ENCODE assay signal across 19 cellular contexts in genomic region chr15:58505581-58505980, GRCh38.
DNase-seq lines count a peak whose midpoint lies in the region; ATAC-seq and TF ChIP-seq lines count a peak whose summit lies in the region.
"Had no signal": no experiment of that assay in that cellular context is flagged by ENCODE, and none has a peak within 500 bp of the region (broad histone marks: within the 10 kb centered on the region; RNA-seq: fewer than 3 reads in every experiment).

No MANE protein-coding gene starts in this region.

- dilution Hi-C loops in IMR-90 (cut with HindIII; ENCODE audit: low sequenced_read_pairs, unreplicated experiment): no loop called here

- H3K14ac ChIP-seq in IMR-90 (replicated peaks; ENCODE audit: low read depth, low read length): peak overlapping the region; percentile 89

- TF ChIP-seq POLR2A in IMR-90 (IDR thresholded peaks at IDR 0.05; ENCODE audit: low read depth, low read length): no peak

- H3K4me3 Mint-ChIP-seq in Calu3 (ENCODE audit: low read depth, unreplicated experiment) (no peak overlapping the region), GM23338 (no peak overlapping the region)
- H3K4me3 Mint-ChIP-seq in central memory CD8-positive, alpha-beta T cell: no peak overlapping the region
- H3K4me3 Mint-ChIP-seq in naive thymus-derived CD8-positive, alpha-beta T cell: peak overlapping the region in 4 of 10 donors; percentile 0 to 60 (median 24)

- peak overlapping the region; percentile 81; the same call in 1 of the 2 replicates for H2AK5ac ChIP-seq in IMR-90 (ENCODE audit: low read depth, low read length)

- peaks cover 7% of the 10 kb centered on the region; the same call in 1 of the 2 replicates for H3K9me1 ChIP-seq in IMR-90 (ENCODE audit: insufficient read depth, low read length)

- H3K23ac ChIP-seq in IMR-90 (ENCODE audit: low read depth, low read length): 0 out of 2 replicates have a peak overlapping the region, but pooled peaks have one; percentile 73

- ATAC-seq in IMR-90 (ENCODE audit: low read depth) (peak; percentile 29), GM23338 (no peak)
- no peak for ATAC-seq in central memory CD8-positive, alpha-beta T cell (replicated peaks; ENCODE audit: extremely low read depth, poor library complexity, severe bottlenecking)
- ATAC-seq in naive thymus-derived CD8-positive, alpha-beta T cell: peak in 1 of 2 donors; percentile 10

- DNase-seq in Calu3 (no peak), IMR-90 (peak; percentile 39), hepatic stellate cell (ENCODE audit: low spot score) (no peak), foreskin melanocyte (no peak), GM23338 (ENCODE audit: low spot score) (no peak)
- no peak for DNase-seq in central memory CD8-positive, alpha-beta T cell (ENCODE audit: low spot score in 2 of 2)
- no peak for DNase-seq in naive thymus-derived CD8-positive, alpha-beta T cell
- DNase-seq: activated effector memory CD4-positive, alpha-beta T cell treated with anti-CD3 and anti-CD28 coated beads, Interleukin-2, amount 50 U/mL, for 16 hours; cortex of kidney; DND-41; KG1; kidney glomerular epithelial cell; NCI-H1417; NCI-H2227 treated with DMSO at 0.1 percent for 48 hours; NK-92 treated with Interleukin-12 subunit alpha and Interleukin-12 subunit beta, amount 100 ng/mL, for 24 hours; T-helper 2 cell; tibial artery had no signal

- H3K4me2 ChIP-seq in IMR-90 (ENCODE audit: low read depth, low read length) (no peak overlapping the region), GM23338 (no peak overlapping the region)

- H3K36me3 ChIP-seq in IMR-90 (ENCODE audit: control insufficient read depth, insufficient read depth, low read length) (no peaks in the 10 kb centered on the region), GM23338 (ENCODE audit: insufficient read depth) (no peaks in the 10 kb centered on the region)
- H3K36me3 ChIP-seq: ascending aorta, tibial artery had no signal

- peak overlapping the region; percentile 12 for H2BK5ac ChIP-seq in IMR-90 (ENCODE audit: low read depth, low read length, poor library complexity, severe bottlenecking)

- no peak for TF ChIP-seq RAD21 in IMR-90 (IDR thresholded peaks at IDR 0.05; ENCODE audit: low read length)

- no peak overlapping the region for H4K5ac ChIP-seq in IMR-90 (ENCODE audit: low read depth, low read length)

- H3K27ac Mint-ChIP-seq in Calu3 (ENCODE audit: unreplicated experiment) (peak overlapping the region; percentile 33), GM23338 (no peak overlapping the region)
- H3K27ac Mint-ChIP-seq in central memory CD8-positive, alpha-beta T cell (ENCODE audit: low read depth): peak overlapping the region; percentile 42
- peak overlapping the region in 7 of 10 donors; percentile 3 to 91 (median 86) for H3K27ac Mint-ChIP-seq in naive thymus-derived CD8-positive, alpha-beta T cell

- POLR2A ChIA-PET in IMR-90 (lab: Charles Lee; ENCODE audit: unreplicated experiment): no interaction called here
- POLR2A ChIA-PET in naive thymus-derived CD8-positive, alpha-beta T cell (lab: Charles Lee): interaction anchor here (0.8 to 1.6 kb wide), 5 partner anchors 10 to 21 kb away, joined by 3 to 5 read pairs (median 4); no protein-coding TSS in a partner anchor

- H4K8ac ChIP-seq in IMR-90 (ENCODE audit: low read depth in 2 of 2, low read length in 2 of 2): no peak overlapping the region; a peak in 1 of 4 replicates

- 93% methylated on average over 2 of the region's 7 CpGs; no CpG with 5 or more reads in 1 of the 2 experiments for WGBS in IMR-90 (ENCODE audit: extremely low coverage in 2 of 2, insufficient read length in 1 of 2), 2 experiments

- peaks cover 24% of the 10 kb centered on the region for H3K4me1 Mint-ChIP-seq in Calu3 (ENCODE audit: low read depth, unreplicated experiment)
- peaks cover 26% of the 10 kb centered on the region for H3K4me1 Mint-ChIP-seq in central memory CD8-positive, alpha-beta T cell
- peaks cover 16 to 32% (median 26%) of the 10 kb centered on the region in 4 donors for H3K4me1 Mint-ChIP-seq in naive thymus-derived CD8-positive, alpha-beta T cell
- H3K4me1 Mint-ChIP-seq in GM23338: peaks cover 7% of the 10 kb centered on the region; the same call in 2 of the 3 replicates

- H2BK15ac ChIP-seq in IMR-90 (ENCODE audit: low read depth, low read length): peak overlapping the region; percentile 82; the same call in 2 of the 3 replicates

- H2AK9ac ChIP-seq in IMR-90 (replicated peaks; ENCODE audit: low read depth, low read length, poor library complexity): peak overlapping the region; percentile 7

- BruUV-seq in Calu3 (replicated peaks; lab: Mats Ljungman, UMichigan) (no TSS peak), IMR-90 (replicated peaks; lab: Mats Ljungman, UMichigan) (no TSS peak)

- peak overlapping the region; percentile 69 for H2BK20ac ChIP-seq in IMR-90 (ENCODE audit: low read depth, low read length)

- H4K20me1 ChIP-seq in IMR-90 (ENCODE audit: insufficient read depth, low read length) (no peaks in the 10 kb centered on the region), GM23338 (replicated peaks; ENCODE audit: insufficient read depth) (no peaks in the 10 kb centered on the region)

- peak overlapping the region; percentile 71 for H2BK120ac ChIP-seq in IMR-90 (ENCODE audit: low read depth, low read length)

- no peaks in the 10 kb centered on the region for H3K79me2 ChIP-seq in GM23338 (replicated peaks; ENCODE audit: insufficient read depth)
- H3K79me2 ChIP-seq: parathyroid adenoma had no signal

- H3K4me1 ChIP-seq in IMR-90 (ENCODE audit: control insufficient read depth, insufficient read depth, low read length) (0 out of 2 replicates have a peak, but pooled peaks cover 2% of the 10 kb centered on the region), GM23338 (ENCODE audit: insufficient read depth) (no peaks in the 10 kb centered on the region)
- H3K4me1 ChIP-seq: parathyroid adenoma had no signal

- peak overlapping the region; percentile 54 for H2AFZ ChIP-seq in IMR-90 (replicated peaks; ENCODE audit: low read length, poor library complexity)
- no peak overlapping the region for H2AFZ ChIP-seq in GM23338
- H2AFZ ChIP-seq: parathyroid adenoma had no signal

- TF ChIP-seq CTCF in Calu3 (IDR thresholded peaks at IDR 0.05; ENCODE audit: unreplicated experiment) (no peak), IMR-90 (conservative IDR thresholded peaks at IDR 0.05; ENCODE audit: low read depth, low read length) (no peak), GM23338 (conservative IDR thresholded peaks at IDR 0.05; ENCODE audit: low read depth in 2 of 2) (no peak)

- H3K27me3 Mint-ChIP-seq in Calu3 (ENCODE audit: unreplicated experiment) (no peaks in the 10 kb centered on the region), GM23338 (ENCODE audit: insufficient read depth, low read depth, poor library complexity) (peaks cover 4% of the 10 kb centered on the region)
- H3K27me3 Mint-ChIP-seq in central memory CD8-positive, alpha-beta T cell: no peaks in the 10 kb centered on the region
- H3K27me3 Mint-ChIP-seq in naive thymus-derived CD8-positive, alpha-beta T cell: no peaks in the 10 kb centered on the region

- CTCF ChIA-PET in Calu3 (lab: Charles Lee): interaction anchor here (0.6 to 1.5 kb wide), 3 partner anchors 12 to 244 kb away, joined by 3 to 5 read pairs (median 3); no protein-coding TSS in a partner anchor
- CTCF ChIA-PET in IMR-90 (lab: Yijun Ruan, JAX): interaction anchor here (0.5 kb wide), 1 partner anchor 109 kb away, joined by 3 read pairs; no protein-coding TSS in a partner anchor

- H3K27ac ChIP-seq in IMR-90 (ENCODE audit: insufficient read depth, low read length) (no peak overlapping the region), GM23338 (ENCODE audit: low read depth) (no peak overlapping the region)
- H3K27ac ChIP-seq: ascending aorta, parathyroid adenoma, tibial artery had no signal

- H3K79me1 ChIP-seq in IMR-90 (ENCODE audit: low read depth in 1 of 2, low read length in 2 of 2): no peaks in the 10 kb centered on the region

- H3K9ac ChIP-seq in IMR-90 (ENCODE audit: low read depth, low read length): no peak overlapping the region
- H3K9ac ChIP-seq: parathyroid adenoma had no signal

- H3K9me3 ChIP-seq in IMR-90 (ENCODE audit: control insufficient read depth, insufficient read depth, low read length): no peaks in the 10 kb centered on the region
- H3K9me3 ChIP-seq: ascending aorta, tibial artery had no signal

- H3F3A ChIP-seq in GM23338 (replicated peaks; ENCODE audit: low read depth): no peaks in the 10 kb centered on the region

- peak overlapping the region; percentile 14; the same call in 1 of the 2 replicates for H4K91ac ChIP-seq in IMR-90 (ENCODE audit: insufficient read depth, low read depth, low read length)

- H3K36me3 Mint-ChIP-seq in Calu3 (ENCODE audit: insufficient read depth, unreplicated experiment) (no peaks in the 10 kb centered on the region), GM23338 (ENCODE audit: low read depth) (no peaks in the 10 kb centered on the region)
- no peaks in the 10 kb centered on the region for H3K36me3 Mint-ChIP-seq in central memory CD8-positive, alpha-beta T cell (ENCODE audit: insufficient read depth)
- no peaks in the 10 kb centered on the region for H3K36me3 Mint-ChIP-seq in naive thymus-derived CD8-positive, alpha-beta T cell

- H3K9me3 Mint-ChIP-seq in Calu3 (ENCODE audit: low read depth, unreplicated experiment) (no peaks in the 10 kb centered on the region), GM23338 (no peaks in the 10 kb centered on the region)
- H3K9me3 Mint-ChIP-seq in central memory CD8-positive, alpha-beta T cell: no peaks in the 10 kb centered on the region
- H3K9me3 Mint-ChIP-seq in naive thymus-derived CD8-positive, alpha-beta T cell: peaks cover 0 to 2% (median 0%) of the 10 kb centered on the region in 9 donors

- no peaks in the 10 kb centered on the region for H3K9me2 ChIP-seq in GM23338 (ENCODE audit: insufficient read depth)

- H3K27me3 ChIP-seq in IMR-90 (ENCODE audit: control insufficient read depth, insufficient read depth, low read length) (no peaks in the 10 kb centered on the region), GM23338 (ENCODE audit: insufficient read depth) (no peaks in the 10 kb centered on the region)
- H3K27me3 ChIP-seq: ascending aorta, tibial artery had no signal

- H3K18ac ChIP-seq in IMR-90 (ENCODE audit: low read depth, low read length): peak overlapping the region; percentile 32; the same call in 1 of the 2 replicates

- intact Hi-C loops in Calu3 (cut with micrococcal nuclease; ENCODE audit: unreplicated experiment) (no loop called here), IMR-90 (cut with micrococcal nuclease) (no loop called here)

- H3K56ac ChIP-seq in IMR-90 (ENCODE audit: extremely low read depth, insufficient read depth, low read length): no peak overlapping the region

- in situ Hi-C loops in IMR-90 (cut with MboI; ENCODE audit: low sequenced_read_pairs): no loop called here

- peak overlapping the region; percentile 65 for H3K4ac ChIP-seq in IMR-90 (ENCODE audit: low read depth, low read length)

- H3K4me3 ChIP-seq in IMR-90 (ENCODE audit: insufficient read depth, low read depth, low read length) (no peak overlapping the region), GM23338 (no peak overlapping the region)
- H3K4me3 ChIP-seq: ascending aorta, tibial artery had no signal

TF ChIP-seq in IMR-90, 13 proteins besides CTCF, POLR2A, EP300 and RAD21 (continues in another document):
- TF ChIP-seq MAZ (IDR thresholded peaks at IDR 0.05; ENCODE audit: borderline replicate concordance, low read depth, low read length): no peak
- TF ChIP-seq MAFK (IDR thresholded peaks at IDR 0.05; ENCODE audit: low read depth, low read length): no peak
